21 cellular contexts compared by ENCODE assay signal in the genomic region with DNA sequence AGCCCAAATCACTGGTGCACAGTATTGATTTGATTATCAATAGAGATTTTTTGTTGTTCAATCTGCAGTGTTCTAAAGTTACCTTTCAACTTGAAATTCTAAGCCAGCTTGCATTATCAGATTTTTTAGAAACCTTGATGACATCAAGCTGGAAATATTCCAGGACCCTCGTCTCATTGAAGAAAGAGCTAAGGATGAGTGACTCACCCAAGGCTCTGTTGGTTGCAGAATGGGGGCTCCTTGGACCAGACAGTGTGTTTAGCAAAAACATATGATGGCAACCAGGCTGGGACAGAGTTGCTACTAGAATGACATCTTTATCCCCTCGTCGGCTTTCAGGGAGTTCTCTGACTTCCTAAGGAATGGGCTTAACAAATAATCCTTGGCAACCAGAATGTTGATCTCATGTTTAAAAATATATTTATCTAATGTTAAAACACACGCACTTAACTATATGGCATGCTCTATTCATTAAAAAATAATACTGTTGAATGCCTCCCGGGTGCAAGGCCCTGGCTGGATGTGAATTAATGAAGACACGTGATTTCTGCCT.
A peak's percentile ranks its signal among the peaks of the same experiment; 100 is the strongest.
DNase-seq lines count a peak whose midpoint lies in the region; ATAC-seq and TF ChIP-seq lines count a peak whose summit lies in the region.
"Had no signal": no experiment of that assay in that cellular context is flagged by ENCODE, and none has a peak within 500 bp of the region (broad histone marks: within the 10 kb centered on the region; RNA-seq: fewer than 3 reads in every experiment).

No MANE protein-coding gene starts in this region.

- no peaks in the 10 kb centered on the region for H3K27me3 ChIP-seq in gastrocnemius medialis
- H3K27me3 ChIP-seq: ascending aorta, gastroesophageal sphincter, SJCRH30 had no signal

- H3K4me3 ChIP-seq in SK-N-MC (peak overlapping the region; percentile 41), fibroblast of mammary gland (ENCODE audit: control insufficient read depth, low read depth, low read length) (no peak overlapping the region), mesodermal cell (ENCODE audit: extremely low read depth, insufficient read depth, low read length, poor library complexity, severe bottlenecking) (no peak overlapping the region), gastrocnemius medialis (no peak overlapping the region)
- H3K4me3 ChIP-seq: ascending aorta, gastroesophageal sphincter, GM23338, SJCRH30 had no signal

- in situ Hi-C loops in gastrocnemius medialis (cut with MboI; ENCODE audit: low sequenced_read_pairs in 4 of 4) = loop anchor here in 1 of 4 donors (10.0 kb wide), 2 partner anchors 254 to 354 kb away; no protein-coding TSS in a partner anchor

- ATAC-seq in gastrocnemius medialis (no peak), GM21786 (IDR thresholded peaks at IDR 0.05; ENCODE audit: unreplicated experiment) (no peak)
- ATAC-seq: activated CD8-positive, alpha-beta memory T cell treated with anti-CD3 and anti-CD28 coated beads, Interleukin-2, amount 10 ng/mL, durations not matched to agents 7 days and 5 days; gastroesophageal sphincter; T-helper 17 cell had no signal

- H3K27ac ChIP-seq in SK-N-MC (peak overlapping the region; percentile 93), mesodermal cell (ENCODE audit: low read depth, low read length, severe bottlenecking) (peak overlapping the region; percentile 87), gastrocnemius medialis (no peak overlapping the region)
- H3K27ac ChIP-seq: 22Rv1, ascending aorta, gastroesophageal sphincter, KMS-11, SJCRH30 had no signal

- H3K4me1 ChIP-seq in mesodermal cell (ENCODE audit: control insufficient read depth, insufficient read depth, low read length, poor library complexity, severe bottlenecking) (peaks cover 27% of the 10 kb centered on the region), gastrocnemius medialis (no peaks in the 10 kb centered on the region)
- H3K4me1 ChIP-seq: SJCRH30 had no signal

- TF ChIP-seq CTCF in fibroblast of mammary gland (conservative IDR thresholded peaks at IDR 0.05; ENCODE audit: control insufficient read depth, insufficient read depth, low read depth, low read length) (no peak), gastrocnemius medialis (IDR thresholded peaks at IDR 0.05 in 4 of 5, conservative IDR thresholded peaks at IDR 0.05 in 1 of 5) (no peak)

- DNase-seq in DMS 273 (lab: John Stamatoyannopoulos, UW; ENCODE audit: unreplicated experiment) (peak; percentile 14), DMS 273 treated with DMSO at 0.1 percent for 48 hours (lab: John Stamatoyannopoulos, UW) (no peak), SK-N-MC (ENCODE audit: low read depth, low spot score) (peak; percentile 79), fibroblast of mammary gland (ENCODE audit: low read depth) (peak; percentile 35), gastrocnemius medialis (no peak)
- DNase-seq in stimulated activated CD4-positive, alpha-beta T cell treated with anti-CD3 and anti-CD28 coated beads, Interleukin-2, amount 100 ng/mL, for 48 hours = no peak
- DNase-seq: activated naive CD4-positive, alpha-beta T cell treated with anti-CD3 and anti-CD28 coated beads, Interleukin-2, amount 50 U/mL, for 16 hours; CD4-positive, alpha-beta memory T cell; cerebellar nuclear complex; NCI-H146; NCI-H524 treated with DMSO at 0.1 percent for 48 hours; T-helper 17 cell had no signal

- WGBS in mesodermal cell (ENCODE audit: insufficient coverage in 2 of 2), 2 experiments = 70 to 89% methylated on average over 4 to 5 of the region's 6 CpGs

- no peak for TF ChIP-seq POLR2A in gastrocnemius medialis (IDR thresholded peaks at IDR 0.05)

- H3K36me3 ChIP-seq in SK-N-MC (ENCODE audit: insufficient read depth, low read length) (no peaks in the 10 kb centered on the region), mesodermal cell (ENCODE audit: control insufficient read depth, insufficient read depth, low read length) (peaks cover 9% of the 10 kb centered on the region), gastrocnemius medialis (no peaks in the 10 kb centered on the region)

- H3K9me3 ChIP-seq in SK-N-MC (ENCODE audit: low read depth, low read length) = no peaks in the 10 kb centered on the region
- H3K9me3 ChIP-seq in mesodermal cell (ENCODE audit: control insufficient read depth, low read length) = no peaks in the 10 kb centered on the region
- H3K9me3 ChIP-seq in gastrocnemius medialis = no peaks in the 10 kb centered on the region
- H3K9me3 ChIP-seq: ascending aorta, gastroesophageal sphincter, SJCRH30 had no signal

- intact Hi-C loops in gastrocnemius medialis (cut with DNase I; ENCODE audit: low total_unique reads) = no loop called here

- peak overlapping the region; percentile 13 for H3K9ac ChIP-seq in SK-N-MC (ENCODE audit: insufficient read length)
- H3K9ac ChIP-seq: KMS-11 had no signal

Comparison
In these comparisons a context has a peak if more than half of its experiments do, and no peak if none do; other contexts are left out.
1. DNase-seq: peak in DMS 273 (single experiment), SK-N-MC (single experiment) and fibroblast of mammary gland (single experiment); none in DMS 273 treated with DMSO at 0.1 percent for 48 hours (single experiment), stimulated activated CD4-positive, alpha-beta T cell treated with anti-CD3 and anti-CD28 coated beads, Interleukin-2, amount 100 ng/mL, for 48 hours (0 of 2) and gastrocnemius medialis (0 of 2).
2. H3K27ac ChIP-seq: peak in SK-N-MC (single experiment) and mesodermal cell (single experiment); none in gastrocnemius medialis (0 of 4).